In genomic region chr18:59659486-59660187, GRCh38 we compare ENCODE assay signal across 20 cellular contexts. TPM values are rescaled to one million over a fixed set of nuclear protein-coding genes. Genes with fewer than 3 reads are reported as not detected.
DNase-seq lines count a peak whose midpoint lies in the region; ATAC-seq, FAIRE-seq and TF ChIP-seq lines count a peak whose summit lies in the region.
"Had no signal": no experiment of that assay in that cellular context is flagged by ENCODE, and none has a peak within 500 bp of the region (broad histone marks: within the 10 kb centered on the region; RNA-seq: fewer than 3 reads in every experiment).

No MANE protein-coding gene starts in this region.

- H3K27me3 Mint-ChIP-seq in neural progenitor cell (ENCODE audit: insufficient read depth, low read depth): peaks cover 8% of the 10 kb centered on the region

- H3K4me3 ChIP-seq in AG04449 (ENCODE audit: low read depth, low read length): peak overlapping the region; percentile 38
- H3K4me3 ChIP-seq in epithelial cell of proximal tubule (ENCODE audit: low read depth, low read length): peak overlapping the region; percentile 33
- peak overlapping the region; percentile 17 for H3K4me3 ChIP-seq in neural progenitor cell
- H3K4me3 ChIP-seq: A549, gastrocnemius medialis had no signal

- H2AFZ ChIP-seq in neural progenitor cell (replicated peaks): peak overlapping the region; percentile 77

- H4K20me1 ChIP-seq in neural progenitor cell (ENCODE audit: low read depth): no peaks in the 10 kb centered on the region

- no peak for TF ChIP-seq POLR2A in GM12892 (IDR thresholded peaks at IDR 0.05; ENCODE audit: low read depth, low read length)

- CTCF ChIA-PET in AG04449 (lab: Yijun Ruan, JAX): interaction anchor here (0.9 to 3.7 kb wide), 13 partner anchors 8 to 411 kb away, joined by 3 to 19 read pairs (median 5); partner anchors contain the start of gene CCBE1

- H3K27ac ChIP-seq in neural progenitor cell: no peak overlapping the region
- H3K27ac ChIP-seq: A549, gastrocnemius medialis had no signal

- no peaks in the 10 kb centered on the region for H3K9me3 Mint-ChIP-seq in neural progenitor cell
- H3K9me3 Mint-ChIP-seq: activated T-helper 17 cell treated with anti-CD3 and anti-CD28 coated beads, Interleukin-2, amount 50 U/mL, for 72 hours had no signal

- ATAC-seq in HG03025 (IDR thresholded peaks at IDR 0.05; ENCODE audit: low FRiP score, unreplicated experiment) (no peak), HG02759 (IDR thresholded peaks at IDR 0.05; ENCODE audit: unreplicated experiment) (no peak), GM18498 (IDR thresholded peaks at IDR 0.05; ENCODE audit: unreplicated experiment) (no peak)
- ATAC-seq: A549; activated T-helper 17 cell treated with anti-CD3 and anti-CD28 coated beads, Interleukin-2, amount 50 U/mL, for 72 hours; gastrocnemius medialis; T-helper 17 cell had no signal

- DNase-seq in AG04449 (ENCODE audit: low read depth, low spot score) (no peak), LHCN-M2 (ENCODE audit: low read depth) (peak; percentile 21), epithelial cell of proximal tubule (ENCODE audit: low read depth) (no peak), neural progenitor cell (ENCODE audit: low spot score) (peak; percentile 54), GM12892 (ENCODE audit: insufficient read length) (no peak)
- DNase-seq: activated CD4-positive, alpha-beta T cell treated with anti-CD3 and anti-CD28 coated beads, Interleukin-2, amount 50 U/mL, for 48 hours; anterior cingulate cortex; Caco-2; effector CD4-positive, alpha-beta T cell; gastrocnemius medialis; kidney glomerular epithelial cell; NCI-H526; RPMI8226; stimulated activated CD4-positive, alpha-beta T cell treated with anti-CD3 and anti-CD28 coated beads, Interleukin-12 subunit alpha, Interleukin-12 subunit beta, amount 100 ng/mL, for 4 hours; T-helper 17 cell had no signal

- H3K36me3 ChIP-seq in neural progenitor cell: no peaks in the 10 kb centered on the region
- H3K36me3 ChIP-seq: gastrocnemius medialis had no signal

- peaks cover 9% of the 10 kb centered on the region for H3F3A ChIP-seq in neural progenitor cell (ENCODE audit: low read depth)

- peaks cover 19% of the 10 kb centered on the region for H3K4me1 ChIP-seq in neural progenitor cell
- H3K4me1 ChIP-seq: Caco-2, gastrocnemius medialis had no signal

- POLR2A ChIA-PET in AG04449 (lab: Yijun Ruan, JAX): interaction anchor here (1.5 kb wide), 1 partner anchor 25 kb away, joined by 4 read pairs; no protein-coding TSS in a partner anchor

- no peaks in the 10 kb centered on the region for H3K27me3 ChIP-seq in neural progenitor cell
- H3K27me3 ChIP-seq: gastrocnemius medialis had no signal

- no peak for FAIRE-seq in GM12892 (lab: Jason Lieb, UNC)
- FAIRE-seq: A549 had no signal

- no peaks in the 10 kb centered on the region for H3K36me3 Mint-ChIP-seq in neural progenitor cell

- H3K27ac Mint-ChIP-seq in neural progenitor cell: peak overlapping the region; percentile 78
- H3K27ac Mint-ChIP-seq: activated T-helper 17 cell treated with anti-CD3 and anti-CD28 coated beads, Interleukin-2, amount 50 U/mL, for 72 hours; T-helper 17 cell had no signal

- no peak overlapping the region for H3K9ac ChIP-seq in neural progenitor cell

- peak overlapping the region; percentile 73 for H3K4me3 Mint-ChIP-seq in neural progenitor cell
- H3K4me3 Mint-ChIP-seq: activated T-helper 17 cell treated with anti-CD3 and anti-CD28 coated beads, Interleukin-2, amount 50 U/mL, for 72 hours; T-helper 17 cell had no signal

- peak overlapping the region; percentile 62 for H3K4me2 ChIP-seq in neural progenitor cell
- H3K4me2 ChIP-seq: A549 had no signal

- H3K4me1 Mint-ChIP-seq in neural progenitor cell: peaks cover 20% of the 10 kb centered on the region
- H3K4me1 Mint-ChIP-seq: activated T-helper 17 cell treated with anti-CD3 and anti-CD28 coated beads, Interleukin-2, amount 50 U/mL, for 72 hours; T-helper 17 cell had no signal

- H3K9me3 ChIP-seq in neural progenitor cell (ENCODE audit: low read depth): no peaks in the 10 kb centered on the region
- H3K9me3 ChIP-seq: A549, Caco-2, gastrocnemius medialis had no signal

- TF ChIP-seq CTCF in AG04449 (IDR thresholded peaks at IDR 0.05; ENCODE audit: insufficient read depth, low read length, missing control alignments) (no peak), epithelial cell of proximal tubule (conservative IDR thresholded peaks at IDR 0.05; ENCODE audit: low read depth, low read length) (no peak), neural progenitor cell (IDR thresholded peaks at IDR 0.05) (no peak)

- H3K79me2 ChIP-seq in neural progenitor cell (ENCODE audit: low read depth): no peaks in the 10 kb centered on the region

RNA-seq across cellular contexts. Expression of gene CCBE1, which starts 37.6 kb away (rescaled TPM):
- total RNA-seq in LHCN-M2 (2014; rRNA removed) (54.9 and 92.6 TPM in 2 replicates), epithelial cell of proximal tubule (1.8 and 3.3 TPM in 2 replicates), neural progenitor cell (ENCODE audit: low replicate concordance) (2.9 and 6.4 TPM in 2 replicates)
- polyA plus RNA-seq in LHCN-M2 (2012): 179 TPM
- polyA plus RNA-seq in GM12892 (2012; ENCODE audit: missing spikeins): not detected
- total RNA-seq: T-helper 17 cell had no signal

Comparison
In these comparisons a context has a peak if more than half of its experiments do, and no peak if none do; other contexts are left out.
1. DNase-seq: peak in LHCN-M2 (single experiment) and neural progenitor cell (single experiment); none in AG04449 (single experiment), epithelial cell of proximal tubule (single experiment) and GM12892 (single experiment).
2. Peak in every context shown above with its lines, with median percentiles within 50 percentile points of each other: H3K4me3 ChIP-seq.